Comparison of ENCODE assay signal across 21 cellular contexts in the genomic region with DNA sequence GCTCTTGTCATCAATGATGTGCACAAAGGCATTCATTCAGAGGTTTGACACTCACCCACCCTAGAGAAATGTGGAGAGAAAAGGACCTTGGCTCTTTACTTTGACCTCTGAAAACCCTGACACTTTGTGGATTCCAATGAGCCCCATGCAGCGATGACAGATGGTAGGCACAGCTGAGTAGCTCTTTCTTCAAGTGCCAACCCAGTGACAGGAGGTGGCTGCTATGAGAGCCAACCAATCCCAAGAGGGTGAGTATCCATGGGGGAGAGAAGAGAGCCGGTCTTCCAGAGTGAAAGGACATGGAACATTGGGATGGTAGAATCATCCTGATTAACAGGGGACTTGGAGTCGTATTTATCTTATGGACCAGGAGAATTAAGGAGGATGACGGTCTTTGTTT. TPM values are rescaled to one million over a fixed set of nuclear protein-coding genes. Genes with fewer than 3 reads are reported as not detected.
DNase-seq lines count a peak whose midpoint lies in the region; ATAC-seq, FAIRE-seq and TF ChIP-seq lines count a peak whose summit lies in the region.
"Had no signal": no experiment of that assay in that cellular context is flagged by ENCODE, and none has a peak within 500 bp of the region (broad histone marks: within the 10 kb centered on the region; RNA-seq: fewer than 3 reads in every experiment).

No MANE protein-coding gene starts in this region.

- peak; percentile 66 to 85 (median 71) for ATAC-seq in psoas muscle
- ATAC-seq in GM21737 (IDR thresholded peaks at IDR 0.05; ENCODE audit: unreplicated experiment), result no peak
- ATAC-seq in activated CD8-positive, alpha-beta memory T cell treated with anti-CD3 and anti-CD28 coated beads, Interleukin-2, amount 10 ng/mL, durations not matched to agents 7 days and 5 days, result no peak
- ATAC-seq in HG03159 (IDR thresholded peaks at IDR 0.05; ENCODE audit: unreplicated experiment), result no peak
- ATAC-seq: HepG2 had no signal

- peak overlapping the region; percentile 30 for H3K27ac ChIP-seq in psoas muscle
- H3K27ac ChIP-seq: BLaER1 had no signal

- no peak overlapping the region for H3K4me3 ChIP-seq in psoas muscle
- no peak overlapping the region for H3K4me3 ChIP-seq in H7 (ENCODE audit: insufficient read depth, low read depth, low read length)
- H3K4me3 ChIP-seq: BLaER1, HAP-1 had no signal

- H3K36me3 Mint-ChIP-seq in activated CD8-positive, alpha-beta memory T cell treated with anti-CD3 and anti-CD28 coated beads, Interleukin-2, amount 10 ng/mL, durations not matched to agents 7 days and 5 days, result no peaks in the 10 kb centered on the region
- H3K36me3 Mint-ChIP-seq: CD14-positive monocyte; CD4-positive, alpha-beta memory T cell; IgD-negative memory B cell had no signal

- H3K4me3 Mint-ChIP-seq in activated CD8-positive, alpha-beta memory T cell treated with anti-CD3 and anti-CD28 coated beads, Interleukin-2, amount 10 ng/mL, durations not matched to agents 7 days and 5 days, result no peak overlapping the region
- H3K4me3 Mint-ChIP-seq: CD14-positive monocyte; CD4-positive, alpha-beta memory T cell had no signal

- intact Hi-C loops in psoas muscle (cut with DNase I), result no loop called here

- FAIRE-seq in HTR-8/SVneo (lab: Jason Lieb, UNC), result peak; percentile 79
- FAIRE-seq: GM12892, H1, HepG2 had no signal

- H3K36me3 ChIP-seq in psoas muscle (ENCODE audit: insufficient read depth in 1 of 2, low read depth in 1 of 2) (peaks cover 7 to 33% of the 10 kb centered on the region in 2 donors), H7 (replicated peaks; ENCODE audit: control insufficient read depth, insufficient read depth, low read length) (no peaks in the 10 kb centered on the region)
- H3K36me3 ChIP-seq: BLaER1, HAP-1 had no signal

- no peaks in the 10 kb centered on the region for H3K9me3 Mint-ChIP-seq in activated CD8-positive, alpha-beta memory T cell treated with anti-CD3 and anti-CD28 coated beads, Interleukin-2, amount 10 ng/mL, durations not matched to agents 7 days and 5 days (ENCODE audit: low read depth)

- 56 to 64% (median 60%) methylated on average over 4 of the region's 4 CpGs for WGBS in psoas muscle, 3 donors

- H3K27me3 Mint-ChIP-seq in activated CD8-positive, alpha-beta memory T cell treated with anti-CD3 and anti-CD28 coated beads, Interleukin-2, amount 10 ng/mL, durations not matched to agents 7 days and 5 days, result peaks cover 16% of the 10 kb centered on the region

- CTCF ChIA-PET in activated CD8-positive, alpha-beta memory T cell treated with anti-CD3 and anti-CD28 coated beads, Interleukin-2, amount 10 ng/mL, durations not matched to agents 7 days and 5 days (lab: Charles Lee), result interaction anchor here (0.6 kb wide), 1 partner anchor 1073 kb away, joined by 3 read pairs; no protein-coding TSS in a partner anchor

- no peak for TF ChIP-seq CTCF in psoas muscle (IDR thresholded peaks at IDR 0.05)

- no peaks in the 10 kb centered on the region for H3K27me3 ChIP-seq in psoas muscle (ENCODE audit: insufficient read depth in 3 of 3, low read length in 2 of 3)
- H3K27me3 ChIP-seq in H7 (ENCODE audit: control insufficient read depth, insufficient read depth, low read length), result no peaks in the 10 kb centered on the region
- H3K27me3 ChIP-seq: BLaER1 had no signal

- H3K27ac Mint-ChIP-seq in activated CD8-positive, alpha-beta memory T cell treated with anti-CD3 and anti-CD28 coated beads, Interleukin-2, amount 10 ng/mL, durations not matched to agents 7 days and 5 days, result no peak overlapping the region
- H3K27ac Mint-ChIP-seq: CD4-positive, alpha-beta memory T cell had no signal

- DNase-seq in DMS 273 (lab: John Stamatoyannopoulos, UW; ENCODE audit: unreplicated experiment) (peak; percentile 87), HTR-8/SVneo (ENCODE audit: insufficient read length, low spot score) (no peak), NCI-H524 treated with DMSO at 0.1 percent for 48 hours (lab: John Stamatoyannopoulos, UW) (peak; percentile 97), psoas muscle (no peak), H7 (no peak)
- DNase-seq in activated CD8-positive, alpha-beta memory T cell treated with anti-CD3 and anti-CD28 coated beads, Interleukin-2, amount 10 ng/mL, durations not matched to agents 7 days and 5 days, result no peak
- DNase-seq: 8988T; Calu3; CD4-positive, alpha-beta memory T cell; GDM1 had no signal

- no peaks in the 10 kb centered on the region for H3K4me1 Mint-ChIP-seq in activated CD8-positive, alpha-beta memory T cell treated with anti-CD3 and anti-CD28 coated beads, Interleukin-2, amount 10 ng/mL, durations not matched to agents 7 days and 5 days
- H3K4me1 Mint-ChIP-seq: CD4-positive, alpha-beta memory T cell had no signal

- H3K4me1 ChIP-seq in psoas muscle, result peaks cover 32% of the 10 kb centered on the region
- H3K4me1 ChIP-seq: BLaER1, HAP-1 had no signal

- H3K9me3 ChIP-seq in psoas muscle, result no peaks in the 10 kb centered on the region
- H3K9me3 ChIP-seq: BLaER1, HAP-1 had no signal

RNA-seq across cellular contexts. Expression of a gene that starts 17.8 kb away (rescaled TPM):
- total RNA-seq in psoas muscle, result 10 to 100 TPM; 18.0 to 53.6 (median 26.8) TPM
- 10 to 100 TPM; 10.8 to 20.8 (median 12.8) TPM for polyA plus RNA-seq in psoas muscle
- total RNA-seq in H7 (2014; rRNA removed; shearing (Covaris generic)), result 0.22 and 0.35 TPM in 2 replicates
- total RNA-seq in activated CD8-positive, alpha-beta memory T cell treated with anti-CD3 and anti-CD28 coated beads, Interleukin-2, amount 10 ng/mL, durations not matched to agents 7 days and 5 days, result not detected
- total RNA-seq: A673; Calu3; CD4-positive, alpha-beta memory T cell had no signal
- polyA plus RNA-seq: AG04450; CD14-positive monocyte; CD4-positive, alpha-beta memory T cell; IgD-negative memory B cell had no signal

Comparison
In these comparisons a context has a peak if more than half of its experiments do, and no peak if none do; other contexts are left out.
1. DNase-seq: peak in DMS 273 (single experiment) and NCI-H524 treated with DMSO at 0.1 percent for 48 hours (single experiment); none in HTR-8/SVneo (single experiment), psoas muscle (0 of 2), H7 (single experiment) and activated CD8-positive, alpha-beta memory T cell treated with anti-CD3 and anti-CD28 coated beads, Interleukin-2, amount 10 ng/mL, durations not matched to agents 7 days and 5 days (single experiment).
2. ATAC-seq: peak in psoas muscle (4 of 4); none in GM21737 (single experiment), activated CD8-positive, alpha-beta memory T cell treated with anti-CD3 and anti-CD28 coated beads, Interleukin-2, amount 10 ng/mL, durations not matched to agents 7 days and 5 days (single experiment) and HG03159 (single experiment).
3. RNA of a gene that starts 17.8 kb away (total RNA-seq): 18.0 to 53.6 TPM in psoas muscle; 0.22 to 0.35 TPM in H7 and not detected in activated CD8-positive, alpha-beta memory T cell treated with anti-CD3 and anti-CD28 coated beads, Interleukin-2, amount 10 ng/mL, durations not matched to agents 7 days and 5 days; every median in the first group is over 10 times any median in the second.